Comparison of ENCODE assay signal across 8 cellular contexts in genomic region chr10:88835095-88835909, GRCh38. TPM values are rescaled to one million over a fixed set of nuclear protein-coding genes. Genes with fewer than 3 reads are reported as not detected.
DNase-seq lines count a peak whose midpoint lies in the region; ATAC-seq, FAIRE-seq and TF ChIP-seq lines count a peak whose summit lies in the region.

No MANE protein-coding gene starts in this region.

- no peak overlapping the region for H3K27ac ChIP-seq in adrenal gland

- WGBS in adrenal gland, 4 donors, result 14 to 18% (median 16%) methylated on average over 10 of the region's 10 CpGs

- H3K36me3 ChIP-seq in adrenal gland (replicated peaks in 1 of 2), result no peaks in the 10 kb centered on the region

- peak; percentile 83 to 97 (median 94) for TF ChIP-seq CTCF in adrenal gland (IDR thresholded peaks at IDR 0.05)

- no peaks in the 10 kb centered on the region for H3K36me3 Mint-ChIP-seq in T-cell

- CTCF ChIA-PET in T-cell (lab: Charles Lee), result interaction anchor here (0.5 to 5.6 kb wide), 47 partner anchors 8 to 557 kb away, joined by 3 to 104 read pairs (median 4); partner anchors contain the start of genes FAS (in 1 of the 2), IFIT1 (in 1 of the 2) and STAMBPL1 (in 1 of the 2)

- H3K4me3 ChIP-seq in adrenal gland, result no peak overlapping the region

- intact Hi-C loops in adrenal gland (cut with DNase I), result loop anchor here (5.0 to 10.0 kb wide), 2 partner anchors 97 to 379 kb away; no protein-coding TSS in a partner anchor
- intact Hi-C loops in left cardiac atrium (cut with DNase I), result loop anchor here (5.0 to 10.0 kb wide), 4 partner anchors 42 to 382 kb away; partner anchors contain the start of gene CH25H (in 1 of the 2)

- H3K4me3 Mint-ChIP-seq in T-cell, result no peak overlapping the region

- peaks cover 0 to 16% of the 10 kb centered on the region in 2 donors for H3K4me1 ChIP-seq in adrenal gland (replicated peaks in 1 of 2)

- ATAC-seq in HG02763 (IDR thresholded peaks at IDR 0.05; ENCODE audit: unreplicated experiment) (peak; percentile 70), T-cell (replicated peaks in 1 of 4) (peak; percentile 88 to 93 (median 90)), left cardiac atrium (peak; percentile 93 to 96), HG03469 (IDR thresholded peaks at IDR 0.05; ENCODE audit: unreplicated experiment) (no peak)

- H3K9me3 Mint-ChIP-seq in T-cell, result no peaks in the 10 kb centered on the region

- FAIRE-seq in GM12891 (lab: Jason Lieb, UNC), result peak; percentile 96

- no peaks in the 10 kb centered on the region for H3K9me3 ChIP-seq in adrenal gland (replicated peaks in 1 of 3)

- DNase-seq in GM12891 (ENCODE audit: insufficient read length, low spot score) (peak; percentile 10), NCI-H1436 (lab: John Stamatoyannopoulos, UW) (peak; percentile 75), T-cell (peak; percentile 72 to 91 (median 82)), adrenal gland (peak; percentile 81 to 93 (median 87)), left cardiac atrium (peak; percentile 85), retina (peak; percentile 64)

- peaks cover 30 to 33% (median 31%) of the 10 kb centered on the region in 3 donors for H3K4me1 Mint-ChIP-seq in T-cell

- H3K27me3 Mint-ChIP-seq in T-cell, result no peaks in the 10 kb centered on the region

- no peak overlapping the region for H3K27ac Mint-ChIP-seq in T-cell

- POLR2A ChIA-PET in T-cell (lab: Charles Lee), result interaction anchor here (0.5 to 1.3 kb wide), 4 partner anchors 10 to 461 kb away, joined by 3 to 4 read pairs (median 3); no protein-coding TSS in a partner anchor

- H3K27me3 ChIP-seq in adrenal gland, result no peaks in the 10 kb centered on the region

- TF ChIP-seq POLR2A in GM12891 (IDR thresholded peaks at IDR 0.05; ENCODE audit: low read depth, low read length) (no peak), adrenal gland (IDR thresholded peaks at IDR 0.05) (no peak)

TF ChIP-seq in GM12891, 5 proteins besides CTCF, POLR2A, EP300 and RAD21:
- TF ChIP-seq POLR2AphosphoS5 (IDR thresholded peaks at IDR 0.05; ENCODE audit: low read depth, low read length), result no peak
- peak; percentile 70 for TF ChIP-seq SPI1 (IDR thresholded peaks at IDR 0.05; ENCODE audit: low read depth, low read length)
- TF ChIP-seq PAX5 (IDR thresholded peaks at IDR 0.05; ENCODE audit: insufficient read depth, low read length, severe bottlenecking), result no peak

RNA-seq across cellular contexts. Expression of gene ANKRD22, which starts 16.3 kb away (rescaled TPM):
- 0.39 TPM for polyA plus RNA-seq in GM12891 (2012; ENCODE audit: low read depth, missing spikeins)
- total RNA-seq in T-cell (not detected), adrenal gland (1 to 10 TPM in 1 of 8 donors, under 1 TPM in 3, not detected in 4; 0.36 to 2.0 (median 0.53) TPM), left cardiac atrium (not detected)
- polyA plus RNA-seq in adrenal gland, result 1 to 10 TPM in 1 of 3 donors, under 1 TPM in 2; 0.29 to 1.9 (median 0.37) TPM

RNA-seq across cellular contexts. Expression of gene LIPM, which starts 32.8 kb away (rescaled TPM):
- not detected for polyA plus RNA-seq in GM12891 (2012; ENCODE audit: low read depth, missing spikeins)
- total RNA-seq in T-cell (not detected), adrenal gland (not detected), left cardiac atrium (under 1 TPM in 1 of 2 donors, not detected in 1; 0.18 TPM)
- polyA plus RNA-seq in adrenal gland, result not detected

RNA-seq across cellular contexts. Expression of gene STAMBPL1, which starts 44.7 kb away (rescaled TPM):
- 14.6 TPM for polyA plus RNA-seq in GM12891 (2012; ENCODE audit: low read depth, missing spikeins)
- total RNA-seq in T-cell (10 to 100 TPM; 27.5 to 37.8 (median 34.5) TPM), adrenal gland (100 to 1,000 TPM in 1 of 8 donors, 10 to 100 TPM in 7; 11.0 to 108 (median 57.4) TPM), left cardiac atrium (1 to 10 TPM; 7.8 to 8.1 TPM)
- 10 to 100 TPM; 22.0 to 49.2 (median 27.0) TPM for polyA plus RNA-seq in adrenal gland

Comparison
In these comparisons a context has a peak if more than half of its experiments do, and no peak if none do; other contexts are left out.
1. DNase-seq: peak in every context shown above with its lines; median percentile 87 in adrenal gland; 85 in left cardiac atrium; 82 in T-cell; 75 in NCI-H1436; 64 in retina; 10 in GM12891.